In genomic region chr5:141216035-141216434, GRCh38 we compare ENCODE assay signal across 4 cellular contexts. TPM values are rescaled to one million over a fixed set of nuclear protein-coding genes. Genes with fewer than 3 reads are reported as not detected.
"Had no signal": no experiment of that assay in that cellular context is flagged by ENCODE, and none has a peak within 500 bp of the region (broad histone marks: within the 10 kb centered on the region; RNA-seq: fewer than 3 reads in every experiment).

No MANE protein-coding gene starts in this region.

RNA-seq across cellular contexts. Expression of gene PCDHB13, which starts 2.3 kb away (rescaled TPM):
- total RNA-seq: K562 had no signal

RNA-seq across cellular contexts. Expression of gene PCDHB14, which starts 7.1 kb away (rescaled TPM):
- total RNA-seq: K562 had no signal

RNA-seq across cellular contexts. Expression of gene PCDHB12, which starts 7.5 kb away (rescaled TPM):
- total RNA-seq: HT1080, K562 had no signal

RNA-seq across cellular contexts. Expression of gene PCDHB11, which starts 16.6 kb away (rescaled TPM):
- total RNA-seq: HT1080, K562 had no signal

RNA-seq across cellular contexts. Expression of gene PCDHB10, which starts 23.9 kb away (rescaled TPM):
- total RNA-seq: HepG2, HT-29, K562 had no signal
